Comparison of ENCODE assay signal across 1 cellular context in the genomic region with DNA sequence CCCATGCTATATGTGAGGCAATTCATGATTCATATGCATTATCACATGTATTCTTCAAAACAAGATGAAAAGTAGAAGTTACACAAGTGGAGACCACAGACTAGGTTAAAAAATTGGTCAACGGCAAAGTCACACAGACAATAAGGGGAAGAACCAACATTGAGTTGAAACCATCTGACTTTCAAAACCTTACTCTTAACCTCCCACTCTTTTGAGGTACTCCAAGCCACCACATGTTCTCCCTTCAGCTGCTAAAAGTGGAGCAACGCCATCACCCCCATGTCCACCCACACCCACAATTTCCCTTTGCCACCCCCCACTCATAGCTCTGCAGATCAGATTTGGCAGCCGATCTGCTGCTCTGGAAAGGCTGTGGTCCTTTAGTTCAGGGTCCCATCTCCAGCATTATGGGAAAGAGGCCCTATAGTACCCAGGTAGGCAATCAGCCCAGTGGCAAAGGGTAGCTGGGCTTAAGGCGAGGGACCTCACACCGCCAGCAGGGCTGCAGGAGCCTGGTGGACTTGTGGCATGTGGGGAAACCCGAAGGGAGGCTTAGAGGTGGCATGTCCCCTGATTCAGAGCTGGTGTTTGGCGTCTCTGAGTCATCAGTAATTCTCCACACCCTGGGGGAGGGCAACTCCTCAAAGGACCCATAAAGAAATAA.
A peak's percentile ranks its signal among the peaks of the same experiment; 100 is the strongest.
TF ChIP-seq lines count a peak whose summit lies in the region.

No MANE protein-coding gene starts in this region.

TF ChIP-seq in GM12878, 131 proteins besides CTCF, POLR2A, EP300 and RAD21 (continued from another document and continues in another):
- TF ChIP-seq, protein P1, sequence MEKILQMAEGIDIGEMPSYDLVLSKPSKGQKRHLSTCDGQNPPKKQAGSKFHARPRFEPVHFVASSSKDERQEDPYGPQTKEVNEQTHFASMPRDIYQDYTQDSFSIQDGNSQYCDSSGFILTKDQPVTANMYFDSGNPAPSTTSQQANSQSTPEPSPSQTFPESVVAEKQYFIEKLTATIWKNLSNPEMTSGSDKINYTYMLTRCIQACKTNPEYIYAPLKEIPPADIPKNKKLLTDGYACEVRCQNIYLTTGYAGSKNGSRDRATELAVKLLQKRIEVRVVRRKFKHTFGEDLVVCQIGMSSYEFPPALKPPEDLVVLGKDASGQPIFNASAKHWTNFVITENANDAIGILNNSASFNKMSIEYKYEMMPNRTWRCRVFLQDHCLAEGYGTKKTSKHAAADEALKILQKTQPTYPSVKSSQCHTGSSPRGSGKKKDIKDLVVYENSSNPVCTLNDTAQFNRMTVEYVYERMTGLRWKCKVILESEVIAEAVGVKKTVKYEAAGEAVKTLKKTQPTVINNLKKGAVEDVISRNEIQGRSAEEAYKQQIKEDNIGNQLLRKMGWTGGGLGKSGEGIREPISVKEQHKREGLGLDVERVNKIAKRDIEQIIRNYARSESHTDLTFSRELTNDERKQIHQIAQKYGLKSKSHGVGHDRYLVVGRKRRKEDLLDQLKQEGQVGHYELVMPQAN (conservative IDR thresholded peaks at IDR 0.05) = no peak
- TF ChIP-seq CBFB (IDR thresholded peaks at IDR 0.05; ENCODE audit: low read depth) (peak; percentile 42; the same call in 1 of the 2 replicates), TCF3 (IDR thresholded peaks at IDR 0.05; ENCODE audit: borderline replicate concordance, insufficient read depth, low read depth, low read length) (0 out of 2 replicates have a peak, but pooled peaks have one; percentile 46), RUNX3 (IDR thresholded peaks at IDR 0.05; ENCODE audit: low read length) (peak; percentile 81), ATF7 (IDR thresholded peaks at IDR 0.05; ENCODE audit: low read depth) (peak; percentile 78), EZH2 (IDR thresholded peaks at IDR 0.05; ENCODE audit: borderline replicate concordance, control insufficient read depth, low read depth, low read length) (no peak), KLF5 (IDR thresholded peaks at IDR 0.05; ENCODE audit: partially characterized antibody) (no peak), EED (IDR thresholded peaks at IDR 0.05; ENCODE audit: low read depth) (peak; percentile 47), NBN (IDR thresholded peaks at IDR 0.05) (peak; percentile 63; the same call in 1 of the 2 replicates), NR2F1 (conservative IDR thresholded peaks at IDR 0.05) (no peak), ZNF217 (IDR thresholded peaks at IDR 0.05) (no peak), ESRRA (IDR thresholded peaks at IDR 0.05; ENCODE audit: low read length) (no peak), IRF4 (IDR thresholded peaks at IDR 0.05; ENCODE audit: low read depth, low read length) (0 out of 2 replicates have a peak, but pooled peaks have one; percentile 36), RAD51 (IDR thresholded peaks at IDR 0.05) (peak; percentile 56), DPF2 (IDR thresholded peaks at IDR 0.05) (peak; percentile 69), TCF7 (IDR thresholded peaks at IDR 0.05; ENCODE audit: borderline replicate concordance) (no peak), STAT1 (conservative IDR thresholded peaks at IDR 0.05) (no peak), POU2F2 (IDR thresholded peaks at IDR 0.05; ENCODE audit: borderline replicate concordance, low read depth, low read length) (peak; percentile 11; the same call in 1 of the 3 replicates), CREM (IDR thresholded peaks at IDR 0.05; ENCODE audit: low read depth) (peak; percentile 14; the same call in 1 of the 2 replicates), JUNB (IDR thresholded peaks at IDR 0.05) (no peak), JUND (IDR thresholded peaks at IDR 0.05; ENCODE audit: low read depth, low read length) (no peak), HDGF (IDR thresholded peaks at IDR 0.05) (no peak), BACH1 (IDR thresholded peaks at IDR 0.05; ENCODE audit: borderline replicate concordance) (no peak), MYC (IDR thresholded peaks at IDR 0.05; ENCODE audit: insufficient read depth, insufficient read length, insufficient replicate concordance, low read length, severe bottlenecking) (no peak), ZNF24 (IDR thresholded peaks at IDR 0.05) (no peak), MTA2 (IDR thresholded peaks at IDR 0.05; ENCODE audit: low read depth) (peak; percentile 62; the same call in 1 of the 2 replicates), MYB (IDR thresholded peaks at IDR 0.05; ENCODE audit: borderline replicate concordance, low read depth, low read length) (no peak), IKZF1 (conservative IDR thresholded peaks at IDR 0.05) (peak; percentile 71), MEF2B (IDR thresholded peaks at IDR 0.05; ENCODE audit: partially characterized antibody, poor library complexity, severe bottlenecking) (peak; percentile 54), ATF2 (IDR thresholded peaks at IDR 0.05; ENCODE audit: low read length) (peak; percentile 69), EGR1 (IDR thresholded peaks at IDR 0.05; ENCODE audit: borderline replicate concordance in 1 of 2, low read depth in 2 of 2, low read length in 2 of 2) (peak in 1 of 2 experiments; percentile 55; a peak in 2 of 3 replicates), E4F1 (IDR thresholded peaks at IDR 0.05; ENCODE audit: borderline replicate concordance, partially characterized antibody) (no peak), ZSCAN29 (IDR thresholded peaks at IDR 0.05) (no peak), BCL3 (IDR thresholded peaks at IDR 0.05; ENCODE audit: borderline replicate concordance, insufficient read depth, low read depth, low read length, poor library complexity, severe bottlenecking) (no peak), USF2 (IDR thresholded peaks at IDR 0.05; ENCODE audit: borderline replicate concordance, low read depth, low read length) (no peak), BRCA1 (IDR thresholded peaks at IDR 0.05; ENCODE audit: low read depth, low read length) (no peak), MEF2A (IDR thresholded peaks at IDR 0.05; ENCODE audit: insufficient read depth, low read depth, low read length) (peak; percentile 72; the same call in 1 of the 2 replicates), SMAD1 (IDR thresholded peaks at IDR 0.05; ENCODE audit: low read depth, partially characterized antibody) (no peak), SIN3A (IDR thresholded peaks at IDR 0.05; ENCODE audit: low read depth, low read length) (0 out of 2 replicates have a peak, but pooled peaks have one; percentile 26)
- TF ChIP-seq, protein P2, sequence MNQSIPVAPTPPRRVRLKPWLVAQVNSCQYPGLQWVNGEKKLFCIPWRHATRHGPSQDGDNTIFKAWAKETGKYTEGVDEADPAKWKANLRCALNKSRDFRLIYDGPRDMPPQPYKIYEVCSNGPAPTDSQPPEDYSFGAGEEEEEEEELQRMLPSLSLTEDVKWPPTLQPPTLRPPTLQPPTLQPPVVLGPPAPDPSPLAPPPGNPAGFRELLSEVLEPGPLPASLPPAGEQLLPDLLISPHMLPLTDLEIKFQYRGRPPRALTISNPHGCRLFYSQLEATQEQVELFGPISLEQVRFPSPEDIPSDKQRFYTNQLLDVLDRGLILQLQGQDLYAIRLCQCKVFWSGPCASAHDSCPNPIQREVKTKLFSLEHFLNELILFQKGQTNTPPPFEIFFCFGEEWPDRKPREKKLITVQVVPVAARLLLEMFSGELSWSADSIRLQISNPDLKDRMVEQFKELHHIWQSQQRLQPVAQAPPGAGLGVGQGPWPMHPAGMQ (IDR thresholded peaks at IDR 0.05; ENCODE audit: borderline replicate concordance) = no peak
- TF ChIP-seq, protein P3, sequence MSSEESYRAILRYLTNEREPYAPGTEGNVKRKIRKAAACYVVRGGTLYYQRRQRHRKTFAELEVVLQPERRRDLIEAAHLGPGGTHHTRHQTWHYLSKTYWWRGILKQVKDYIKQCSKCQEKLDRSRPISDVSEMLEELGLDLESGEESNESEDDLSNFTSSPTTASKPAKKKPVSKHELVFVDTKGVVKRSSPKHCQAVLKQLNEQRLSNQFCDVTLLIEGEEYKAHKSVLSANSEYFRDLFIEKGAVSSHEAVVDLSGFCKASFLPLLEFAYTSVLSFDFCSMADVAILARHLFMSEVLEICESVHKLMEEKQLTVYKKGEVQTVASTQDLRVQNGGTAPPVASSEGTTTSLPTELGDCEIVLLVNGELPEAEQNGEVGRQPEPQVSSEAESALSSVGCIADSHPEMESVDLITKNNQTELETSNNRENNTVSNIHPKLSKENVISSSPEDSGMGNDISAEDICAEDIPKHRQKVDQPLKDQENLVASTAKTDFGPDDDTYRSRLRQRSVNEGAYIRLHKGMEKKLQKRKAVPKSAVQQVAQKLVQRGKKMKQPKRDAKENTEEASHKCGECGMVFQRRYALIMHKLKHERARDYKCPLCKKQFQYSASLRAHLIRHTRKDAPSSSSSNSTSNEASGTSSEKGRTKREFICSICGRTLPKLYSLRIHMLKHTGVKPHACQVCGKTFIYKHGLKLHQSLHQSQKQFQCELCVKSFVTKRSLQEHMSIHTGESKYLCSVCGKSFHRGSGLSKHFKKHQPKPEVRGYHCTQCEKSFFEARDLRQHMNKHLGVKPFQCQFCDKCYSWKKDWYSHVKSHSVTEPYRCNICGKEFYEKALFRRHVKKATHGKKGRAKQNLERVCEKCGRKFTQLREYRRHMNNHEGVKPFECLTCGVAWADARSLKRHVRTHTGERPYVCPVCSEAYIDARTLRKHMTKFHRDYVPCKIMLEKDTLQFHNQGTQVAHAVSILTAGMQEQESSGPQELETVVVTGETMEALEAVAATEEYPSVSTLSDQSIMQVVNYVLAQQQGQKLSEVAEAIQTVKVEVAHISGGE (CRISPR knock-in tag; IDR thresholded peaks at IDR 0.05) = no peak
- TF ChIP-seq, protein P4, sequence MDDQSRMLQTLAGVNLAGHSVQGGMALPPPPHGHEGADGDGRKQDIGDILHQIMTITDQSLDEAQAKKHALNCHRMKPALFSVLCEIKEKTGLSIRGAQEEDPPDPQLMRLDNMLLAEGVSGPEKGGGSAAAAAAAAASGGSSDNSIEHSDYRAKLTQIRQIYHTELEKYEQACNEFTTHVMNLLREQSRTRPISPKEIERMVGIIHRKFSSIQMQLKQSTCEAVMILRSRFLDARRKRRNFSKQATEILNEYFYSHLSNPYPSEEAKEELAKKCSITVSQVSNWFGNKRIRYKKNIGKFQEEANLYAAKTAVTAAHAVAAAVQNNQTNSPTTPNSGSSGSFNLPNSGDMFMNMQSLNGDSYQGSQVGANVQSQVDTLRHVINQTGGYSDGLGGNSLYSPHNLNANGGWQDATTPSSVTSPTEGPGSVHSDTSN (IDR thresholded peaks at IDR 0.05; ENCODE audit: insufficient replicate concordance, low read depth, low read length) = no peak
